Comparison of ENCODE assay signal across 17 cellular contexts in the genomic region with DNA sequence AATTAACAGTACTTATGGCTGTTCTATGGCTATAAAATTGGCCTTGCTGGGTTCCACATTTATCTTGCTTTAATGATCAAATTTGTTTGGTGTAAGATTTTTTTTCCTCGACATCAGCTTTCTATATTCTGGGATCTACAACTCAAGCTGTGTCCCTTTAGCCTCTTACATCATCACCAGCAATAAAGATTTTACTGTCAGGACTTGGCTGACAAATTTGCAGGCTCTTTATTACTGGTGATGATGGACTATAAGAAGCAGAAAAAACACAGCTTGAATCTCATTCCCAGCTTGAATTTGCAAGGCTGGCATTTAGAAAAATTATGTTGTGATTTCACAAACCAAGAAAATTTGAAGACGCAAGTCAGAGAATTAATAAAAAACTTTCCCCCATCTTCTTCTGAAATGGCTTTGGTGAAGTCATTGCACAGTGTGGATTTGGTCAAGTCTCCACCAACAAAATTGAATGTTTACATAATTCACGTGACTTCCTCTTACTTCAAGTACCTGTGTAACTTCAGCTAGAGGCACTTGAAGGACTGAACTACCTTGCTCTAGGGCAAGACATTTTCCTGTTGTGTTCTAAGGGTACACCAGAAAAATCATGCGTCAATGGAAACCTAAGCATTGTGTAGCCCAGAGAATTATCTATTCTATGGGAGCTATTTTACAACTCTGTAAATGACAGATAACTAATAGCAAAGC.
DNase-seq lines count a peak whose midpoint lies in the region; ATAC-seq and TF ChIP-seq lines count a peak whose summit lies in the region.
"Had no signal": no experiment of that assay in that cellular context is flagged by ENCODE, and none has a peak within 500 bp of the region (broad histone marks: within the 10 kb centered on the region; RNA-seq: fewer than 3 reads in every experiment).

No MANE protein-coding gene starts in this region.

- CTCF ChIA-PET in OCI-LY7 (lab: Charles Lee; ENCODE audit: unreplicated experiment), result no interaction called here

- H3K4me2 ChIP-seq in OCI-LY7 (ENCODE audit: low read length), result no peak overlapping the region
- H3K4me2 ChIP-seq: GM23338 had no signal

- no peaks in the 10 kb centered on the region for H3K9me2 ChIP-seq in OCI-LY7 (ENCODE audit: insufficient read depth, low read length)

- POLR2A ChIA-PET in OCI-LY7 (lab: Charles Lee), result no interaction called here

- H3K4me3 ChIP-seq in left lung, result no peak overlapping the region
- no peak overlapping the region for H3K4me3 ChIP-seq in upper lobe of right lung
- no peak overlapping the region for H3K4me3 ChIP-seq in OCI-LY7 (ENCODE audit: low read depth, low read length, poor library complexity, severe bottlenecking)
- H3K4me3 ChIP-seq: GM23338 had no signal

- H3K27ac ChIP-seq in VCaP (0 out of 2 replicates have a peak overlapping the region, but pooled peaks have one; percentile 1), left lung (no peak overlapping the region), upper lobe of right lung (no peak overlapping the region), OCI-LY7 (ENCODE audit: low read depth, low read length, poor library complexity, severe bottlenecking) (no peak overlapping the region)

- peak; percentile 17 for DNase-seq in NCI-H187 treated with DMSO at 0.1 percent for 48 hours (lab: John Stamatoyannopoulos, UW)
- DNase-seq in left lung, result no peak
- no peak for DNase-seq in upper lobe of right lung
- DNase-seq in OCI-LY7 (ENCODE audit: low spot score), result no peak
- DNase-seq in dedifferentiated amniotic fluid mesenchymal stem cell (ENCODE audit: extremely low spot score), result no peak
- no peak for DNase-seq in activated naive CD4-positive, alpha-beta T cell treated with Interleukin-2 at 50 U/mL for 16 hours
- DNase-seq: C1 segment of cervical spinal cord; Calu3; CD4-positive, alpha-beta memory T cell; COR-L47; DMS53; DMS79 treated with DMSO at 0.1 percent for 48 hours; GF-D8; H9 had no signal

- no peak for TF ChIP-seq CTCF in VCaP (conservative IDR thresholded peaks at IDR 0.05)
- no peak for TF ChIP-seq CTCF in left lung (IDR thresholded peaks at IDR 0.05)
- no peak for TF ChIP-seq CTCF in upper lobe of right lung (IDR thresholded peaks at IDR 0.05)
- no peak for TF ChIP-seq CTCF in OCI-LY7 (conservative IDR thresholded peaks at IDR 0.05; ENCODE audit: low read length)

- no peaks in the 10 kb centered on the region for H4K20me1 ChIP-seq in OCI-LY7 (ENCODE audit: insufficient read depth, low read length)

- intact Hi-C loops in left lung (cut with DNase I) (no loop called here), upper lobe of right lung (cut with DNase I) (no loop called here), OCI-LY7 (cut with micrococcal nuclease; ENCODE audit: unreplicated experiment) (no loop called here)

- no peak overlapping the region for H2AFZ ChIP-seq in OCI-LY7 (ENCODE audit: low read length)
- H2AFZ ChIP-seq: GM23338 had no signal

- no TSS peak for BruUV-seq in OCI-LY7 (replicated peaks; lab: Mats Ljungman, UMichigan)

- ATAC-seq in left lung, result peak; percentile 86
- ATAC-seq in upper lobe of right lung, result peak; percentile 72
- ATAC-seq: GM23338, HCT116 had no signal

- no peaks in the 10 kb centered on the region for H3K36me3 ChIP-seq in left lung
- no peaks in the 10 kb centered on the region for H3K36me3 ChIP-seq in upper lobe of right lung
- H3K36me3 ChIP-seq in OCI-LY7 (ENCODE audit: insufficient read depth, low read length), result no peaks in the 10 kb centered on the region

- no peaks in the 10 kb centered on the region for H3K79me2 ChIP-seq in OCI-LY7 (ENCODE audit: insufficient read depth, low read depth, low read length)

- H3K4me1 ChIP-seq in left lung (no peaks in the 10 kb centered on the region), upper lobe of right lung (no peaks in the 10 kb centered on the region), OCI-LY7 (ENCODE audit: insufficient read depth, low read length, poor library complexity, severe bottlenecking) (no peaks in the 10 kb centered on the region)

- peaks cover 0 to 5% of the 10 kb centered on the region in 2 donors for H3K9me3 ChIP-seq in left lung
- no peaks in the 10 kb centered on the region for H3K9me3 ChIP-seq in upper lobe of right lung
- H3K9me3 ChIP-seq in OCI-LY7 (ENCODE audit: low read length), result no peaks in the 10 kb centered on the region

- H3K27me3 ChIP-seq in left lung, result no peaks in the 10 kb centered on the region
- H3K27me3 ChIP-seq in upper lobe of right lung, result no peaks in the 10 kb centered on the region
